Comparison of ENCODE assay signal across 14 cellular contexts in the genomic region with DNA sequence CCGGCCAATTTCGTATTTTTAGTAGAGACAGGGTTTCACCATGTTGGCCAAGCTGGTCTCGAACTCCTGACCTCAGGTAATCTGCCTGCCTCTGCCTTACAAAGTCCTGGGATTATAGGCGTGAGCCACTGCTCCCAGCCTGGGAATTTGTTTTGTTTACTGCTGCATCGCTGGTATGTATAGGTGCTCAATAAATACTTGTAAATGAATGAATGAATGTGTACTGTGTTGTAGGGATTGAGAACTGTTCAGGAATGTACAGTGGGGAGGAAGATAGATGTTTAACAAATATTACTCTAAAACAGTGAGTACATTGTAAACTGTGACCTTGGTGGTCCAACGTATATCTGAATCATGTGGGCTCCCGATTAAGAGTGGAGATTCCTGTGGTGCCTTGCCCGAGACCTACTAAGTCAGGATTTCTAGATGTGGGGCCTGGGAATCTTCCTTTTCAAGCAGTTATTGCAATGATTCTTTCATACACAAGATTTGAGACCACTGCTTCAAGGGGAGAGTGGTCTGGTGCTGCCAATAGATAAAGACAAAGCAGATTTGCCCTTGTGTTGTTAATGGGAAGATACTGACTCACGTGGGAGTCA. TPM values are rescaled to one million over a fixed set of nuclear protein-coding genes. Genes with fewer than 3 reads are reported as not detected.
DNase-seq lines count a peak whose midpoint lies in the region; ATAC-seq and TF ChIP-seq lines count a peak whose summit lies in the region.
"Had no signal": no experiment of that assay in that cellular context is flagged by ENCODE, and none has a peak within 500 bp of the region (broad histone marks: within the 10 kb centered on the region; RNA-seq: fewer than 3 reads in every experiment).

No MANE protein-coding gene starts in this region.

- H3K14ac ChIP-seq in IMR-90 (replicated peaks; ENCODE audit: low read depth, low read length) = peak overlapping the region; percentile 12; the same call in 1 of the 2 replicates

- H3K36me3 ChIP-seq in IMR-90 (ENCODE audit: control insufficient read depth, insufficient read depth, low read length) = no peaks in the 10 kb centered on the region

- dilution Hi-C loops in IMR-90 (cut with HindIII; ENCODE audit: low sequenced_read_pairs, unreplicated experiment) = no loop called here

- POLR2A ChIA-PET in IMR-90 (lab: Charles Lee; ENCODE audit: unreplicated experiment) = no interaction called here

- no peak overlapping the region for H3K9ac ChIP-seq in IMR-90 (ENCODE audit: low read depth, low read length)

- peak overlapping the region; percentile 42 for H2BK5ac ChIP-seq in IMR-90 (ENCODE audit: low read depth, low read length, poor library complexity, severe bottlenecking)

- BruUV-seq in IMR-90 (replicated peaks; lab: Mats Ljungman, UMichigan) = no TSS peak

- no peak overlapping the region for H3K56ac ChIP-seq in IMR-90 (ENCODE audit: extremely low read depth, insufficient read depth, low read length)

- peaks cover 35 to 76% of the 10 kb centered on the region in 2 experiments for H3K79me1 ChIP-seq in IMR-90 (ENCODE audit: low read depth in 1 of 2, low read length in 2 of 2)

- H3K23ac ChIP-seq in IMR-90 (ENCODE audit: low read depth, low read length) = peak overlapping the region; percentile 10; the same call in 1 of the 2 replicates

- ATAC-seq in IMR-90 (ENCODE audit: low read depth) (no peak), GM21723 (IDR thresholded peaks at IDR 0.05; ENCODE audit: unreplicated experiment) (no peak)
- no peak for ATAC-seq in activated T-cell treated with anti-CD3 and anti-CD28 coated beads, Interleukin-2, amount 50 U/mL, for 72 hours (replicated peaks in 1 of 2)

- H3K4ac ChIP-seq in IMR-90 (ENCODE audit: low read depth, low read length) = peak overlapping the region; percentile 11; the same call in 1 of the 2 replicates

- H3K4me3 Mint-ChIP-seq in osteocyte (ENCODE audit: unreplicated experiment) = no peak overlapping the region
- H3K4me3 Mint-ChIP-seq in activated T-cell treated with anti-CD3 and anti-CD28 coated beads, Interleukin-2, amount 50 U/mL, for 72 hours = no peak overlapping the region
- H3K4me3 Mint-ChIP-seq: CD8-positive, alpha-beta memory T cell had no signal

- no peak overlapping the region for H4K5ac ChIP-seq in IMR-90 (ENCODE audit: low read depth, low read length)

- H3K18ac ChIP-seq in IMR-90 (ENCODE audit: low read depth, low read length) = no peak overlapping the region

- no peak overlapping the region for H2BK15ac ChIP-seq in IMR-90 (ENCODE audit: low read depth, low read length)

- H3K27ac ChIP-seq in IMR-90 (ENCODE audit: insufficient read depth, low read length) = no peak overlapping the region

- H3K27me3 Mint-ChIP-seq in osteocyte (ENCODE audit: unreplicated experiment) = no peaks in the 10 kb centered on the region
- H3K27me3 Mint-ChIP-seq in activated T-cell treated with anti-CD3 and anti-CD28 coated beads, Interleukin-2, amount 50 U/mL, for 72 hours (ENCODE audit: low read depth) = no peaks in the 10 kb centered on the region

- peaks cover 13% of the 10 kb centered on the region for H3K4me1 ChIP-seq in IMR-90 (ENCODE audit: control insufficient read depth, insufficient read depth, low read length)

- in situ Hi-C loops in IMR-90 (cut with MboI; ENCODE audit: low sequenced_read_pairs) = no loop called here

- TF ChIP-seq POLR2A in IMR-90 (IDR thresholded peaks at IDR 0.05; ENCODE audit: low read depth, low read length) = no peak

- no peaks in the 10 kb centered on the region for H3K9me3 Mint-ChIP-seq in osteocyte (ENCODE audit: unreplicated experiment)
- H3K9me3 Mint-ChIP-seq in activated T-cell treated with anti-CD3 and anti-CD28 coated beads, Interleukin-2, amount 50 U/mL, for 72 hours = no peaks in the 10 kb centered on the region
- H3K9me3 Mint-ChIP-seq: CD8-positive, alpha-beta memory T cell had no signal

- H3K27ac Mint-ChIP-seq in osteocyte (ENCODE audit: unreplicated experiment) = peak overlapping the region; percentile 59
- H3K27ac Mint-ChIP-seq in activated T-cell treated with anti-CD3 and anti-CD28 coated beads, Interleukin-2, amount 50 U/mL, for 72 hours = no peak overlapping the region

- DNase-seq in EL (peak; percentile 12), IMR-90 (peak; percentile 58), amniotic epithelial cell (ENCODE audit: low read depth) (peak; percentile 64), osteocyte (ENCODE audit: extremely low spot score, unreplicated experiment) (no peak), NCI-H1930 (lab: John Stamatoyannopoulos, UW) (no peak)
- DNase-seq in activated T-cell treated with anti-CD3 and anti-CD28 coated beads, Interleukin-2, amount 50 U/mL, for 72 hours = no peak
- DNase-seq: CD8-positive, alpha-beta memory T cell; DMS79; NCI-H1092 treated with DMSO at 0.1 percent for 48 hours; NCI-H2081 treated with DMSO at 0.1 percent for 48 hours; SHP77 treated with DMSO at 0.1 percent for 48 hours had no signal

- H3K9me3 ChIP-seq in IMR-90 (ENCODE audit: control insufficient read depth, insufficient read depth, low read length) = 0 out of 2 replicates have a peak, but pooled peaks cover 2% of the 10 kb centered on the region

- H3K4me3 ChIP-seq in IMR-90 (ENCODE audit: insufficient read depth, low read depth, low read length) = no peak overlapping the region
- H3K4me3 ChIP-seq: K562 had no signal

- peaks cover 15% of the 10 kb centered on the region for H3K9me1 ChIP-seq in IMR-90 (ENCODE audit: insufficient read depth, low read length)

- no peak overlapping the region for H2BK120ac ChIP-seq in IMR-90 (ENCODE audit: low read depth, low read length)

- no peak for TF ChIP-seq CTCF in IMR-90 (conservative IDR thresholded peaks at IDR 0.05; ENCODE audit: low read depth, low read length)
- no peak for TF ChIP-seq CTCF in osteocyte (IDR thresholded peaks at IDR 0.05)

- H3K4me2 ChIP-seq in IMR-90 (ENCODE audit: low read depth, low read length) = peak overlapping the region; percentile 14; the same call in 1 of the 2 replicates

- peaks cover 64% of the 10 kb centered on the region for H4K20me1 ChIP-seq in IMR-90 (ENCODE audit: insufficient read depth, low read length)

- H2AK5ac ChIP-seq in IMR-90 (ENCODE audit: low read depth, low read length) = 0 out of 2 replicates have a peak overlapping the region, but pooled peaks have one; percentile 11

- H3K4me1 Mint-ChIP-seq in osteocyte (ENCODE audit: unreplicated experiment) = peaks cover 43% of the 10 kb centered on the region
- H3K4me1 Mint-ChIP-seq in activated T-cell treated with anti-CD3 and anti-CD28 coated beads, Interleukin-2, amount 50 U/mL, for 72 hours (ENCODE audit: low read depth) = peaks cover 5% of the 10 kb centered on the region

- no peak overlapping the region for H4K91ac ChIP-seq in IMR-90 (ENCODE audit: insufficient read depth, low read depth, low read length)

- CTCF ChIA-PET in IMR-90 (lab: Yijun Ruan, JAX) = no interaction called here

- no peak overlapping the region for H2BK20ac ChIP-seq in IMR-90 (ENCODE audit: low read depth, low read length)

- no peaks in the 10 kb centered on the region for H3K27me3 ChIP-seq in IMR-90 (ENCODE audit: control insufficient read depth, insufficient read depth, low read length)

- H4K8ac ChIP-seq in IMR-90 (ENCODE audit: low read depth in 2 of 2, low read length in 2 of 2) = no peak overlapping the region

- no peak for TF ChIP-seq RAD21 in IMR-90 (IDR thresholded peaks at IDR 0.05; ENCODE audit: low read length)

- intact Hi-C loops in IMR-90 (cut with micrococcal nuclease) = loop anchor here (5.0 kb wide), 1 partner anchor 38 kb away; no protein-coding TSS in a partner anchor

- no peak overlapping the region for H2AFZ ChIP-seq in IMR-90 (replicated peaks; ENCODE audit: low read length, poor library complexity)

- H2AK9ac ChIP-seq in IMR-90 (replicated peaks; ENCODE audit: low read depth, low read length, poor library complexity) = no peak overlapping the region

- no peaks in the 10 kb centered on the region for H3K36me3 Mint-ChIP-seq in osteocyte (ENCODE audit: unreplicated experiment)
- H3K36me3 Mint-ChIP-seq in activated T-cell treated with anti-CD3 and anti-CD28 coated beads, Interleukin-2, amount 50 U/mL, for 72 hours (ENCODE audit: insufficient read depth in 2 of 2) = no peaks in the 10 kb centered on the region
- H3K36me3 Mint-ChIP-seq: CD8-positive, alpha-beta memory T cell had no signal

- WGBS in IMR-90 (ENCODE audit: extremely low coverage in 2 of 2, insufficient read length in 1 of 2), 2 experiments = 58% methylated on average over 5 of the region's 9 CpGs; no CpG with 5 or more reads in 1 of the 2 experiments

TF ChIP-seq in IMR-90, 13 proteins besides CTCF, POLR2A, EP300 and RAD21 (continues in another document):
- TF ChIP-seq RCOR1 (IDR thresholded peaks at IDR 0.05; ENCODE audit: insufficient replicate concordance, low read length) (no peak), MAZ (IDR thresholded peaks at IDR 0.05; ENCODE audit: borderline replicate concordance, low read depth, low read length) (no peak), CHD1 (IDR thresholded peaks at IDR 0.05; ENCODE audit: low read depth, low read length) (no peak), NFE2L2 (IDR thresholded peaks at IDR 0.05; ENCODE audit: low read depth, low read length) (no peak), BHLHE40 (IDR thresholded peaks at IDR 0.05; ENCODE audit: low read depth, low read length) (no peak), RFX5 (IDR thresholded peaks at IDR 0.05; ENCODE audit: low read depth, low read length) (no peak)
- TF ChIP-seq, protein P1, sequence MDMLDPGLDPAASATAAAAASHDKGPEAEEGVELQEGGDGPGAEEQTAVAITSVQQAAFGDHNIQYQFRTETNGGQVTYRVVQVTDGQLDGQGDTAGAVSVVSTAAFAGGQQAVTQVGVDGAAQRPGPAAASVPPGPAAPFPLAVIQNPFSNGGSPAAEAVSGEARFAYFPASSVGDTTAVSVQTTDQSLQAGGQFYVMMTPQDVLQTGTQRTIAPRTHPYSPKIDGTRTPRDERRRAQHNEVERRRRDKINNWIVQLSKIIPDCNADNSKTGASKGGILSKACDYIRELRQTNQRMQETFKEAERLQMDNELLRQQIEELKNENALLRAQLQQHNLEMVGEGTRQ (IDR thresholded peaks at IDR 0.05; ENCODE audit: low read depth, low read length) = no peak

RNA-seq across cellular contexts. Expression of a gene that starts 41.0 kb away (rescaled TPM):
- total RNA-seq in IMR-90 (2012; rRNA removed) (27.4 and 28.1 TPM in 2 replicates), osteocyte (47.2 and 53.5 TPM in 2 replicates)
- 25.0 and 26.6 TPM in 2 replicates for polyA plus RNA-seq in IMR-90 (2012; rRNA removed)
- polyA plus RNA-seq in IMR-90 (2012; cell fraction: cytosol; rRNA removed) = 8.8 and 32.0 TPM in 2 replicates
- polyA plus RNA-seq in IMR-90 (2012; cell fraction: nucleus; rRNA removed; ENCODE audit: low replicate concordance) = 15.1 and 50.3 TPM in 2 replicates
- total RNA-seq in activated T-cell treated with anti-CD3 and anti-CD28 coated beads, Interleukin-2, amount 50 U/mL, for 72 hours = 1 to 10 TPM; 3.6 to 3.7 TPM
- total RNA-seq: OCI-LY7 had no signal

Comparison
In these comparisons a context has a peak if more than half of its experiments do, and no peak if none do; other contexts are left out.
1. DNase-seq: peak in EL (single experiment), IMR-90 (single experiment) and amniotic epithelial cell (single experiment); none in osteocyte (single experiment), NCI-H1930 (0 of 2) and activated T-cell treated with anti-CD3 and anti-CD28 coated beads, Interleukin-2, amount 50 U/mL, for 72 hours (0 of 2).